In genomic region chr20:45407067-45407745, GRCh38 we compare ENCODE assay signal across 9 cellular contexts. TPM values are rescaled to one million over a fixed set of nuclear protein-coding genes. Genes with fewer than 3 reads are reported as not detected.
DNase-seq lines count a peak whose midpoint lies in the region; ATAC-seq and TF ChIP-seq lines count a peak whose summit lies in the region.
"Had no signal": no experiment of that assay in that cellular context is flagged by ENCODE, and none has a peak within 500 bp of the region (broad histone marks: within the 10 kb centered on the region; RNA-seq: fewer than 3 reads in every experiment).

No MANE protein-coding gene starts in this region.

- H3K27ac Mint-ChIP-seq in H9, result peak overlapping the region in 1 of 3 experiments; percentile 40; a peak in 1 of 7 replicates

- no peaks in the 10 kb centered on the region for H4K20me1 ChIP-seq in H9 (ENCODE audit: control insufficient read depth, insufficient read depth, insufficient read length)

- peaks cover 21% of the 10 kb centered on the region for H3K23me2 ChIP-seq in H9 (ENCODE audit: insufficient read length, low read depth, low read length, poor library complexity, severe bottlenecking)

- H2BK120ac ChIP-seq in H9 (ENCODE audit: low read depth, low read length, poor library complexity, severe bottlenecking), result no peak overlapping the region

- H3K9ac ChIP-seq in H9 (ENCODE audit: extremely low read depth, insufficient read length, low read length), result peak overlapping the region; percentile 90
- H3K9ac ChIP-seq in adipocyte (ENCODE audit: low read length), result peak overlapping the region; percentile 73

- peak overlapping the region; percentile 96 for H3K14ac ChIP-seq in H9 (ENCODE audit: insufficient read depth, low read length)

- 0 out of 5 replicates have a peak, but pooled peaks cover 0 to 2% of the 10 kb centered on the region in 2 experiments for H3K9me3 Mint-ChIP-seq in H9

- H3K4me1 Mint-ChIP-seq in H9, result peaks cover 12 to 15% of the 10 kb centered on the region in 2 experiments

- no peak overlapping the region for H4K91ac ChIP-seq in H9 (ENCODE audit: insufficient read length, low read depth, low read length)

- H3K9me3 ChIP-seq in H9 (ENCODE audit: control insufficient read depth, low read depth, low read length) (no peaks in the 10 kb centered on the region), adipocyte (ENCODE audit: control insufficient read depth, low read length) (no peaks in the 10 kb centered on the region), heart left ventricle (no peaks in the 10 kb centered on the region)

- H3K27me3 Mint-ChIP-seq in H9 (ENCODE audit: low read depth), result peaks cover 36% of the 10 kb centered on the region

- no peak overlapping the region for H3K4ac ChIP-seq in H9 (ENCODE audit: low read depth, low read length)

- intact Hi-C loops in heart left ventricle (cut with DNase I), result loop anchor here in 6 of 10 donors (2.0 to 5.0 kb wide), 4 partner anchors 30 to 65 kb away; partner anchors contain the start of gene SYS1 (in 2 of the 6)

- H3K4me3 Mint-ChIP-seq in H9, result peak overlapping the region; percentile 88 to 92

- H2BK20ac ChIP-seq in H9 (ENCODE audit: low read depth, low read length, poor library complexity, severe bottlenecking), result no peak overlapping the region

- peak overlapping the region; percentile 95 for H3K18ac ChIP-seq in H9 (ENCODE audit: insufficient read length, low read depth, low read length)

- H3K79me2 ChIP-seq in ACC112 (ENCODE audit: control insufficient read depth, insufficient read depth, low read length, unreplicated experiment) (no peaks in the 10 kb centered on the region), H9 (ENCODE audit: insufficient read depth, low read length) (no peaks in the 10 kb centered on the region)

- ATAC-seq in heart left ventricle (peak; percentile 45 to 64 (median 60)), omental fat pad (ENCODE audit: low FRiP score) (peak; percentile 74), HG02571 (IDR thresholded peaks at IDR 0.05; ENCODE audit: unreplicated experiment) (no peak), HG02938 (IDR thresholded peaks at IDR 0.05; ENCODE audit: unreplicated experiment) (no peak)

- no peak overlapping the region for H3K23ac ChIP-seq in H9 (ENCODE audit: insufficient read length, low read depth, low read length)

- H3K56ac ChIP-seq in H9 (ENCODE audit: insufficient read length, low read depth, low read length), result no peak overlapping the region

- H3K79me1 ChIP-seq in H9 (ENCODE audit: insufficient read depth, low read depth, low read length, poor library complexity, severe bottlenecking), result no peaks in the 10 kb centered on the region

- H2BK15ac ChIP-seq in H9 (ENCODE audit: low read depth, low read length), result no peak overlapping the region

- H3K27me3 ChIP-seq in ACC112 (ENCODE audit: insufficient read depth, low read length) (peaks cover 23% of the 10 kb centered on the region; the same call in 1 of the 2 replicates), H9 (ENCODE audit: insufficient read depth, low read length) (peaks cover 4% of the 10 kb centered on the region; the same call in 1 of the 2 replicates), adipocyte (replicated peaks; ENCODE audit: control insufficient read depth, insufficient read depth, low read length) (no peaks in the 10 kb centered on the region), heart left ventricle (peaks cover 0 to 5% (median 0%) of the 10 kb centered on the region in 9 donors)

- H3K27ac ChIP-seq in ACC112 (ENCODE audit: low read depth, low read length), result peak overlapping the region; percentile 32; the same call in 1 of the 2 replicates
- no peak overlapping the region for H3K27ac ChIP-seq in H9 (ENCODE audit: insufficient read length, low read depth, low read length)
- peak overlapping the region; percentile 96 to 100 (median 99) for H3K27ac ChIP-seq in heart left ventricle

- peak overlapping the region; percentile 63 for H2AFZ ChIP-seq in ACC112 (ENCODE audit: low read length, unreplicated experiment)
- no peak overlapping the region for H2AFZ ChIP-seq in H9 (ENCODE audit: low read length)

- TF ChIP-seq CTCF in H9 (conservative IDR thresholded peaks at IDR 0.05), result no peak
- TF ChIP-seq CTCF in heart left ventricle (IDR thresholded peaks at IDR 0.05), result no peak
- no peak for TF ChIP-seq CTCF in omental fat pad (IDR thresholded peaks at IDR 0.05)

- H2BK5ac ChIP-seq in H9 (ENCODE audit: insufficient read length, low read length), result no peak overlapping the region

- peak; percentile 52 for DNase-seq in H9
- peak; percentile 50 for DNase-seq in adipocyte (ENCODE audit: low read depth)
- peak; percentile 77 to 89 (median 80) for DNase-seq in heart left ventricle
- DNase-seq in omental fat pad (ENCODE audit: low spot score), result no peak
- DNase-seq in NCI-H1694 treated with DMSO at 0.1 percent for 48 hours (lab: John Stamatoyannopoulos, UW), result no peak

- no CpG with 5 or more reads among the region's 30 CpGs for WGBS in H9 (ENCODE audit: extremely low coverage, insufficient read length, low lambda C conversion rate)
- WGBS in heart left ventricle, 4 donors, result 6 to 14% (median 10%) methylated on average over 17 to 30 of the region's 30 CpGs

- H3K36me3 Mint-ChIP-seq in H9 (ENCODE audit: insufficient read depth in 1 of 3, low read depth in 3 of 3), result peaks cover 9 to 22% (median 16%) of the 10 kb centered on the region in 3 experiments; a peak in 6 of 7 replicates

- H2BK12ac ChIP-seq in H9 (ENCODE audit: insufficient read length, low read depth, low read length), result no peak overlapping the region

- H2AK5ac ChIP-seq in H9 (ENCODE audit: insufficient read length, low read length), result no peak overlapping the region

- H3K36me3 ChIP-seq in ACC112 (ENCODE audit: insufficient read depth, low read length), result no peaks in the 10 kb centered on the region
- H3K36me3 ChIP-seq in adipocyte (ENCODE audit: control insufficient read depth, insufficient read depth, low read length, severe bottlenecking), result no peaks in the 10 kb centered on the region
- H3K36me3 ChIP-seq in heart left ventricle, result peaks cover 0 to 40% (median 28%) of the 10 kb centered on the region in 9 donors

- TF ChIP-seq POLR2A in heart left ventricle (IDR thresholded peaks at IDR 0.05), result peak in 1 of 2 donors; percentile 69

- H3K4me3 ChIP-seq in ACC112 (ENCODE audit: low read depth, low read length) (peak overlapping the region; percentile 78), adipocyte (ENCODE audit: low read length) (peak overlapping the region; percentile 85), heart left ventricle (peak overlapping the region; percentile 69 to 98 (median 84))

- H3T11ph ChIP-seq in H9 (ENCODE audit: low read length), result no peak overlapping the region

- H3K4me2 ChIP-seq in H9 (ENCODE audit: insufficient read depth, insufficient read length, low read length), result peak overlapping the region; percentile 97

- no peak overlapping the region for H4K5ac ChIP-seq in H9 (ENCODE audit: insufficient read length, low read depth, low read length)

- no peak overlapping the region for H4K8ac ChIP-seq in H9 (replicated peaks; ENCODE audit: insufficient read length, low read depth, low read length)

- H3K4me1 ChIP-seq in ACC112 (ENCODE audit: control insufficient read depth, insufficient read depth, low read length, unreplicated experiment) (peaks cover 4% of the 10 kb centered on the region), H9 (ENCODE audit: insufficient read depth, low read length) (peaks cover 3% of the 10 kb centered on the region; the same call in 1 of the 2 replicates), adipocyte (ENCODE audit: control insufficient read depth, insufficient read depth, low read length) (no peaks in the 10 kb centered on the region), heart left ventricle (peaks cover 0 to 56% (median 31%) of the 10 kb centered on the region in 12 donors)

RNA-seq across cellular contexts. Expression of gene DBNDD2, which starts 0.9 kb away (rescaled TPM):
- total RNA-seq in H9 (2021) (39.1 and 39.3 TPM in 2 replicates), heart left ventricle (100 to 1,000 TPM; 209 to 395 (median 346) TPM), omental fat pad (10 to 100 TPM; 20.7 to 45.7 (median 27.9) TPM)
- 100 to 1,000 TPM; 331 to 423 TPM for polyA plus RNA-seq in heart left ventricle

RNA-seq across cellular contexts. Expression of gene PIGT, which starts 8.7 kb away (rescaled TPM):
- total RNA-seq in H9 (2021) (73.9 and 78.9 TPM in 2 replicates), heart left ventricle (100 to 1,000 TPM; 124 to 224 (median 165) TPM), omental fat pad (10 to 100 TPM; 76.4 to 87.3 (median 83.5) TPM)
- 100 to 1,000 TPM; 106 to 175 TPM for polyA plus RNA-seq in heart left ventricle

RNA-seq across cellular contexts. Expression of gene TP53TG5, which starts 29.1 kb away (rescaled TPM):
- total RNA-seq in H9 (2021) (0.59 TPM in 1 of 2 replicates, not detected in the other), heart left ventricle (1 to 10 TPM in 2 of 9 donors, under 1 TPM in 5, not detected in 2; 0.32 to 3.2 (median 0.76) TPM), omental fat pad (under 1 TPM in 1 of 4 donors, not detected in 3; 0.47 TPM)
- polyA plus RNA-seq in heart left ventricle, result 1 to 10 TPM in 1 of 2 donors, under 1 TPM in 1; 0.40 to 1.5 TPM
- total RNA-seq: dermis microvascular lymphatic vessel endothelial cell had no signal

RNA-seq across cellular contexts. Expression of gene SYS1, which starts 44.2 kb away (rescaled TPM):
- total RNA-seq in H9 (2021) (18.6 and 21.0 TPM in 2 replicates), heart left ventricle (10 to 100 TPM; 16.4 to 54.0 (median 23.0) TPM), omental fat pad (10 to 100 TPM; 26.6 to 55.0 (median 51.3) TPM)
- 10 to 100 TPM; 12.6 to 68.8 TPM for polyA plus RNA-seq in heart left ventricle

RNA-seq across cellular contexts. Expression of gene SDC4, which starts 59.0 kb away (rescaled TPM):
- total RNA-seq in H9 (2021) (50.7 and 54.3 TPM in 2 replicates), heart left ventricle (100 to 1,000 TPM in 2 of 9 donors, 10 to 100 TPM in 7; 62.1 to 140 (median 94.1) TPM), omental fat pad (100 to 1,000 TPM in 2 of 4 donors, 10 to 100 TPM in 2; 31.4 to 279 (median 103) TPM)
- polyA plus RNA-seq in heart left ventricle, result 100 to 1,000 TPM in 1 of 2 donors, 10 to 100 TPM in 1; 44.3 to 139 TPM

Comparison
In these comparisons a context has a peak if more than half of its experiments do, and no peak if none do; other contexts are left out.
1. DNase-seq: peak in H9 (single experiment), adipocyte (single experiment) and heart left ventricle (5 of 5); none in omental fat pad (single experiment) and NCI-H1694 treated with DMSO at 0.1 percent for 48 hours (single experiment).
2. ATAC-seq: peak in heart left ventricle (4 of 4) and omental fat pad (single experiment); none in HG02571 (single experiment) and HG02938 (single experiment).
3. Peak in every context shown above with its lines, with median percentiles within 50 percentile points of each other: H3K4me3 ChIP-seq.